Comparison of ENCODE assay signal across 8 cellular contexts in genomic region chr5:148805323-148806290, GRCh38. TPM values are rescaled to one million over a fixed set of nuclear protein-coding genes. Genes with fewer than 3 reads are reported as not detected.
DNase-seq lines count a peak whose midpoint lies in the region; ATAC-seq and TF ChIP-seq lines count a peak whose summit lies in the region.

No MANE protein-coding gene starts in this region.

- 73 to 74% methylated on average over 7 of the region's 7 CpGs for WGBS in testis, 2 donors

- intact Hi-C loops in left lung (cut with DNase I): no loop called here
- intact Hi-C loops in testis (cut with DNase I; ENCODE audit: low total_unique reads): no loop called here

- peak; percentile 38 for ATAC-seq in GM19023 (IDR thresholded peaks at IDR 0.05; ENCODE audit: unreplicated experiment)
- ATAC-seq in HG03196 (IDR thresholded peaks at IDR 0.05; ENCODE audit: unreplicated experiment): peak; percentile 39
- ATAC-seq in left lung: peak; percentile 45

- no peak for TF ChIP-seq POLR2A in testis (IDR thresholded peaks at IDR 0.05)

- H3K27me3 ChIP-seq in left lung (no peaks in the 10 kb centered on the region), testis (no peaks in the 10 kb centered on the region)

- H3K36me3 ChIP-seq in left lung: no peaks in the 10 kb centered on the region
- no peaks in the 10 kb centered on the region for H3K36me3 ChIP-seq in testis (ENCODE audit: low read depth, missing control alignments)

- peak; percentile 79 for DNase-seq in SW480 (ENCODE audit: low spot score)
- DNase-seq in left lung: peak; percentile 62 to 64
- no peak for DNase-seq in testis
- DNase-seq in GOT3 (lab: John Stamatoyannopoulos, UW): no peak
- no peak for DNase-seq in NCI-H526 (lab: John Stamatoyannopoulos, UW)

- H3K9me3 ChIP-seq in left lung (no peaks in the 10 kb centered on the region), testis (no peaks in the 10 kb centered on the region)

- peaks cover 35 to 69% of the 10 kb centered on the region in 2 donors for H3K4me1 ChIP-seq in left lung
- H3K4me1 ChIP-seq in testis: no peaks in the 10 kb centered on the region

- no peak for TF ChIP-seq CTCF in C4-2B (conservative IDR thresholded peaks at IDR 0.05)
- no peak for TF ChIP-seq CTCF in left lung (IDR thresholded peaks at IDR 0.05)
- no peak for TF ChIP-seq CTCF in testis (IDR thresholded peaks at IDR 0.05)

- H3K4me3 ChIP-seq in left lung (no peak overlapping the region), testis (no peak overlapping the region)

- peak overlapping the region; percentile 0; the same call in 1 of the 2 replicates for H3K27ac ChIP-seq in C4-2B
- H3K27ac ChIP-seq in left lung: peak overlapping the region in 1 of 2 donors; percentile 95
- H3K27ac ChIP-seq in testis: no peak overlapping the region

RNA-seq across cellular contexts. Expression of gene ADRB2, which starts 20.8 kb away (rescaled TPM):
- total RNA-seq in left lung: 10 to 100 TPM; 12.3 to 14.2 TPM
- total RNA-seq in testis: under 1 TPM; 0.79 to 0.93 TPM
- polyA plus RNA-seq in testis (ENCODE audit: insufficient read depth, low read depth, low replicate concordance): 0.76 TPM

Comparison
In these comparisons a context has a peak if more than half of its experiments do, and no peak if none do; other contexts are left out.
1. DNase-seq: peak in SW480 (single experiment) and left lung (2 of 2); none in testis (single experiment), GOT3 (single experiment) and NCI-H526 (0 of 2).
2. RNA of gene ADRB2, which starts 20.8 kb away (total RNA-seq): 12.3 to 14.2 TPM in left lung; 0.79 to 0.93 TPM in testis; every median in the first group is over 4 times any median in the second.
3. Peak in every context shown above with its lines, with median percentiles within 50 percentile points of each other: ATAC-seq.